In genomic region chr10:122344741-122345258, GRCh38 we compare ENCODE assay signal across 1 cellular context.
TF ChIP-seq lines count a peak whose summit lies in the region.

No MANE protein-coding gene starts in this region.

TF ChIP-seq in HCT116, 20 proteins besides CTCF, POLR2A, EP300 and RAD21 (continued from another document):
- no peak for TF ChIP-seq SIN3A (IDR thresholded peaks at IDR 0.05; ENCODE audit: low read depth)
- TF ChIP-seq CEBPB (IDR thresholded peaks at IDR 0.05; ENCODE audit: low read depth), result no peak
- TF ChIP-seq YY1 (IDR thresholded peaks at IDR 0.05; ENCODE audit: extremely low read depth, insufficient replicate concordance, low read depth, low read length), result no peak
- TF ChIP-seq FOSL1 (IDR thresholded peaks at IDR 0.05; ENCODE audit: low read depth), result peak; percentile 69
